ENCODE assay signal across 23 cellular contexts in genomic region chrX:115467961-115468360, GRCh38.
"Had no signal": no experiment of that assay in that cellular context is flagged by ENCODE, and none has a peak within 500 bp of the region (broad histone marks: within the 10 kb centered on the region; RNA-seq: fewer than 3 reads in every experiment).

No MANE protein-coding gene starts in this region.

- H3K27ac ChIP-seq: colonic mucosa, esophagus muscularis mucosa, foreskin keratinocyte, gastroesophageal sphincter, heart left ventricle, hepatocyte, left lung, lower lobe of right lung had no signal

- H3K9me3 ChIP-seq: colonic mucosa, esophagus muscularis mucosa, gastroesophageal sphincter, heart left ventricle, left lung, lower lobe of right lung, mucosa of descending colon had no signal

- H3K4me3 ChIP-seq: colonic mucosa, esophagus muscularis mucosa, gastroesophageal sphincter, heart left ventricle, hepatocyte, left lung, lower lobe of right lung, mucosa of descending colon had no signal

- ATAC-seq: effector memory CD8-positive, alpha-beta T cell; foreskin keratinocyte; gastroesophageal sphincter; heart left ventricle; left cardiac atrium; left lung; left ventricle myocardium superior; lower lobe of right lung; mucosa of descending colon had no signal

- H3K27me3 ChIP-seq: colonic mucosa, esophagus muscularis mucosa, foreskin keratinocyte, gastroesophageal sphincter, heart left ventricle, hepatocyte, left lung had no signal

- DNase-seq: colonic mucosa; cortex of kidney; effector CD8-positive, alpha-beta T cell; effector memory CD8-positive, alpha-beta T cell; endodermal cell; foreskin keratinocyte; heart left ventricle; hypothalamus; immature natural killer cell; islet precursor cell; left cardiac atrium; left lung; left ventricle myocardium superior; lower lobe of right lung; mammary epithelial cell; mesenchymal stem cell; mucosa of descending colon; naive B cell had no signal

- H3K36me3 ChIP-seq: colonic mucosa, esophagus muscularis mucosa, gastroesophageal sphincter, heart left ventricle, left lung, lower lobe of right lung had no signal

- H3K4me1 ChIP-seq: colonic mucosa, esophagus muscularis mucosa, foreskin keratinocyte, gastroesophageal sphincter, left lung, lower lobe of right lung had no signal

- FAIRE-seq: endometrium, frontal cortex had no signal
